ENCODE assay signal across 15 cellular contexts in genomic region chr1:183520379-183520778, GRCh38.
"Had no signal": no experiment of that assay in that cellular context is flagged by ENCODE, and none has a peak within 500 bp of the region (broad histone marks: within the 10 kb centered on the region; RNA-seq: fewer than 3 reads in every experiment).

No MANE protein-coding gene starts in this region.

- DNase-seq: dorsolateral prefrontal cortex; effector memory CD4-positive, alpha-beta T cell; foreskin keratinocyte; kidney; left cardiac atrium; left ventricle myocardium inferior; lower lobe of right lung; mesendoderm; naive B cell; psoas muscle; sigmoid colon; stimulated activated CD4-positive, alpha-beta T cell treated with anti-CD3 and anti-CD28 coated beads, Interleukin-12 subunit alpha, Interleukin-12 subunit beta, amount 100 ng/mL, for 4 hours; stimulated activated naive CD4-positive, alpha-beta T cell treated with Interleukin-2 at 50 U/mL for 16 hours; trophoblast cell had no signal

- FAIRE-seq: urothelium cell line had no signal

- ATAC-seq: foreskin keratinocyte, left cardiac atrium, lower lobe of right lung, psoas muscle had no signal
